10 cellular contexts compared by ENCODE assay signal in genomic region chr16:47244206-47244605, GRCh38.
"Had no signal": no experiment of that assay in that cellular context is flagged by ENCODE, and none has a peak within 500 bp of the region (broad histone marks: within the 10 kb centered on the region; RNA-seq: fewer than 3 reads in every experiment).

No MANE protein-coding gene starts in this region.

- ATAC-seq: GM23338, HepG2 had no signal

- FAIRE-seq: H1, H54, HepG2, HTR-8/SVneo had no signal

- H3K4me1 Mint-ChIP-seq: GM23338, H9, IgD-negative memory B cell had no signal

- H3K4me3 ChIP-seq: GM23338 had no signal

- H3K27me3 Mint-ChIP-seq: IgD-negative memory B cell had no signal

- H3K4me3 Mint-ChIP-seq: GM23338, H9, HFFc6, IgD-negative memory B cell had no signal

- H3K27ac Mint-ChIP-seq: GM23338, H9, HFFc6, IgD-negative memory B cell had no signal

- H2AFZ ChIP-seq: GM23338 had no signal

- H3K4me2 ChIP-seq: GM23338 had no signal

- DNase-seq: H9, HCEC 1CT, HFFc6, KG1 had no signal

- H3K9me3 Mint-ChIP-seq: GM23338, H9, HFFc6, IgD-negative memory B cell had no signal
